ENCODE assay signal across 13 cellular contexts in the genomic region with DNA sequence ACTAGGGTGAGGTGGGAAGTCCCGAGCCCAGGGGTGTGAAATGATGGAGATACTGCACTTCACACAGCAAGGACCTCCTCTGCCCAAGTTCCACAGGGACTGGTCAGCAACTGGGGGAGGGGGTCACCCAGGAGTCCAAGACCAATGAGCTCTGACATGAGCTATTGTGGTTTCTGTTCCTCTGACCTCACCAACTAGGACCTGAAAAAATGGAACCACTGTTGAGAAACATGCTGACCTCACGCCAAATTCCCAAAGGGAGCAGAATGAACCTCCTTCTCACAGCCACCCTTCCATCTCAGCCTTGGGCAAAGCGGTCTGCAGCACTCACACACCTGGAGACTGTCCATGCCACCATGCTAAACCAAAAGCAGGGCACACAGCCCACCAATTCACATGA.
A peak's percentile ranks its signal among the peaks of the same experiment; 100 is the strongest.
DNase-seq lines count a peak whose midpoint lies in the region; ATAC-seq and TF ChIP-seq lines count a peak whose summit lies in the region.
"Had no signal": no experiment of that assay in that cellular context is flagged by ENCODE, and none has a peak within 500 bp of the region (broad histone marks: within the 10 kb centered on the region; RNA-seq: fewer than 3 reads in every experiment).

No MANE protein-coding gene starts in this region.

- peak overlapping the region; percentile 57; the same call in 1 of the 2 replicates for H2BK20ac ChIP-seq in IMR-90 (ENCODE audit: low read depth, low read length)

- no peak overlapping the region; the same call in 1 of the 2 replicates for H3K18ac ChIP-seq in IMR-90 (ENCODE audit: low read depth, low read length)

- H3K9me1 ChIP-seq in IMR-90 (ENCODE audit: insufficient read depth, low read length): peaks cover 36% of the 10 kb centered on the region

- dilution Hi-C loops in IMR-90 (cut with HindIII; ENCODE audit: low sequenced_read_pairs, unreplicated experiment): no loop called here

- H3K4me1 ChIP-seq in IMR-90 (ENCODE audit: control insufficient read depth, insufficient read depth, low read length): peaks cover 28% of the 10 kb centered on the region

- no peak for TF ChIP-seq CTCF in IMR-90 (conservative IDR thresholded peaks at IDR 0.05; ENCODE audit: low read depth, low read length)
- TF ChIP-seq CTCF in choroid plexus epithelial cell (conservative IDR thresholded peaks at IDR 0.05; ENCODE audit: low read depth, low read length): no peak

- TF ChIP-seq POLR2A in IMR-90 (IDR thresholded peaks at IDR 0.05; ENCODE audit: low read depth, low read length): no peak

- H4K91ac ChIP-seq in IMR-90 (ENCODE audit: insufficient read depth, low read depth, low read length): peak overlapping the region; percentile 41; the same call in 1 of the 2 replicates

- H3K4me1 Mint-ChIP-seq in activated CD4-positive, alpha-beta memory T cell treated with anti-CD3 and anti-CD28 coated beads, Interleukin-2, amount 10 ng/mL, durations not matched to agents 7 days and 5 days: peaks cover 16% of the 10 kb centered on the region

- TF ChIP-seq RAD21 in IMR-90 (IDR thresholded peaks at IDR 0.05; ENCODE audit: low read length): no peak

- CTCF ChIA-PET in IMR-90 (lab: Yijun Ruan, JAX): no interaction called here
- CTCF ChIA-PET in activated CD4-positive, alpha-beta memory T cell treated with anti-CD3 and anti-CD28 coated beads, Interleukin-2, amount 10 ng/mL, durations not matched to agents 7 days and 5 days (lab: Charles Lee): no interaction called here

- H2AFZ ChIP-seq in IMR-90 (replicated peaks; ENCODE audit: low read length, poor library complexity): peak overlapping the region; percentile 69

- H3K56ac ChIP-seq in IMR-90 (ENCODE audit: extremely low read depth, insufficient read depth, low read length): no peak overlapping the region

- H3K9ac ChIP-seq in IMR-90 (ENCODE audit: low read depth, low read length): no peak overlapping the region

- H3K27me3 ChIP-seq in IMR-90 (ENCODE audit: control insufficient read depth, insufficient read depth, low read length): no peaks in the 10 kb centered on the region
- H3K27me3 ChIP-seq: ascending aorta, neutrophil had no signal

- H3K14ac ChIP-seq in IMR-90 (replicated peaks; ENCODE audit: low read depth, low read length): peak overlapping the region; percentile 79; the same call in 1 of the 2 replicates

- H3K4me3 ChIP-seq in IMR-90 (ENCODE audit: insufficient read depth, low read depth, low read length): no peak overlapping the region
- no peak overlapping the region for H3K4me3 ChIP-seq in choroid plexus epithelial cell (ENCODE audit: low read depth, low read length)
- H3K4me3 ChIP-seq: ascending aorta had no signal

- H4K5ac ChIP-seq in IMR-90 (ENCODE audit: low read depth, low read length): no peak overlapping the region

- peak overlapping the region; percentile 86 for H3K4ac ChIP-seq in IMR-90 (ENCODE audit: low read depth, low read length)

- no peak overlapping the region for H3K27ac ChIP-seq in IMR-90 (ENCODE audit: insufficient read depth, low read length)
- H3K27ac ChIP-seq: ascending aorta, neutrophil had no signal

- H3K27ac Mint-ChIP-seq in activated CD4-positive, alpha-beta memory T cell treated with anti-CD3 and anti-CD28 coated beads, Interleukin-2, amount 10 ng/mL, durations not matched to agents 7 days and 5 days: no peak overlapping the region

- peak overlapping the region; percentile 79; the same call in 2 of the 3 replicates for H2BK15ac ChIP-seq in IMR-90 (ENCODE audit: low read depth, low read length)

- in situ Hi-C loops in IMR-90 (cut with MboI; ENCODE audit: low sequenced_read_pairs): no loop called here

- 0 out of 2 replicates have a peak, but pooled peaks cover 2% of the 10 kb centered on the region for H4K20me1 ChIP-seq in IMR-90 (ENCODE audit: insufficient read depth, low read length)

- DNase-seq in AG08396 (ENCODE audit: low spot score) (peak; percentile 62), IMR-90 (peak; percentile 95), choroid plexus epithelial cell (ENCODE audit: low read depth) (peak; percentile 70), non-pigmented ciliary epithelial cell (ENCODE audit: low read depth) (peak; percentile 63), mucosa of gallbladder (ENCODE audit: low spot score) (no peak), NCI-H526 treated with DMSO at 0.1 percent for 48 hours (lab: John Stamatoyannopoulos, UW) (no peak)
- DNase-seq in activated CD4-positive, alpha-beta memory T cell treated with anti-CD3 and anti-CD28 coated beads, Interleukin-2, amount 10 ng/mL, durations not matched to agents 7 days and 5 days: no peak
- DNase-seq: activated T-cell treated with anti-CD3 and anti-CD28 coated beads, Interleukin-2, amount 50 U/mL, for 48 hours; C1 segment of cervical spinal cord had no signal

- H3K9me3 ChIP-seq in IMR-90 (ENCODE audit: control insufficient read depth, insufficient read depth, low read length): no peaks in the 10 kb centered on the region
- H3K9me3 ChIP-seq: ascending aorta, neutrophil had no signal

- peak; percentile 52 for ATAC-seq in IMR-90 (ENCODE audit: low read depth)
- ATAC-seq in GM18870 (IDR thresholded peaks at IDR 0.05; ENCODE audit: unreplicated experiment): no peak
- ATAC-seq: SK-N-SH treated with all-trans-retinoic acid at 6 μM for 48 hours had no signal

- peak overlapping the region; percentile 84; the same call in 1 of the 2 replicates for H2BK120ac ChIP-seq in IMR-90 (ENCODE audit: low read depth, low read length)

- H2BK5ac ChIP-seq in IMR-90 (ENCODE audit: low read depth, low read length, poor library complexity, severe bottlenecking): peak overlapping the region; percentile 65

- BruUV-seq in IMR-90 (replicated peaks; lab: Mats Ljungman, UMichigan): no TSS peak

- H3K23ac ChIP-seq in IMR-90 (ENCODE audit: low read depth, low read length): no peak overlapping the region

- peaks cover 9% of the 10 kb centered on the region; the same call in 1 of the 2 replicates for H3K36me3 ChIP-seq in IMR-90 (ENCODE audit: control insufficient read depth, insufficient read depth, low read length)
- H3K36me3 ChIP-seq: ascending aorta, neutrophil had no signal

- peaks cover 27% of the 10 kb centered on the region for H3K36me3 Mint-ChIP-seq in activated CD4-positive, alpha-beta memory T cell treated with anti-CD3 and anti-CD28 coated beads, Interleukin-2, amount 10 ng/mL, durations not matched to agents 7 days and 5 days (ENCODE audit: low read depth)

- no peak overlapping the region for H3K4me2 ChIP-seq in IMR-90 (ENCODE audit: low read depth, low read length)

- WGBS in IMR-90 (ENCODE audit: extremely low coverage in 2 of 2, insufficient read length in 1 of 2), 2 experiments: 40% methylated on average over 1 of the region's 3 CpGs; no CpG with 5 or more reads in 1 of the 2 experiments

- no peaks in the 10 kb centered on the region for H3K27me3 Mint-ChIP-seq in activated CD4-positive, alpha-beta memory T cell treated with anti-CD3 and anti-CD28 coated beads, Interleukin-2, amount 10 ng/mL, durations not matched to agents 7 days and 5 days

- POLR2A ChIA-PET in IMR-90 (lab: Charles Lee; ENCODE audit: unreplicated experiment): no interaction called here
- POLR2A ChIA-PET in activated CD4-positive, alpha-beta memory T cell treated with anti-CD3 and anti-CD28 coated beads, Interleukin-2, amount 10 ng/mL, durations not matched to agents 7 days and 5 days (lab: Charles Lee): interaction anchor here (1.4 kb wide), 1 partner anchor 9 kb away, joined by 3 read pairs; no protein-coding TSS in a partner anchor

- peak overlapping the region; percentile 65 for H2AK9ac ChIP-seq in IMR-90 (replicated peaks; ENCODE audit: low read depth, low read length, poor library complexity)

- intact Hi-C loops in IMR-90 (cut with micrococcal nuclease): no loop called here

- peak overlapping the region in 1 of 2 experiments; percentile 72; a peak in 3 of 4 replicates for H4K8ac ChIP-seq in IMR-90 (ENCODE audit: low read depth in 2 of 2, low read length in 2 of 2)

- H2AK5ac ChIP-seq in IMR-90 (ENCODE audit: low read depth, low read length): peak overlapping the region; percentile 88; the same call in 1 of the 2 replicates

- peaks cover 52 to 79% of the 10 kb centered on the region in 2 experiments for H3K79me1 ChIP-seq in IMR-90 (ENCODE audit: low read depth in 1 of 2, low read length in 2 of 2)

- H3K4me3 Mint-ChIP-seq in activated CD4-positive, alpha-beta memory T cell treated with anti-CD3 and anti-CD28 coated beads, Interleukin-2, amount 10 ng/mL, durations not matched to agents 7 days and 5 days: no peak overlapping the region

- H3K9me3 Mint-ChIP-seq in activated CD4-positive, alpha-beta memory T cell treated with anti-CD3 and anti-CD28 coated beads, Interleukin-2, amount 10 ng/mL, durations not matched to agents 7 days and 5 days: no peaks in the 10 kb centered on the region

TF ChIP-seq in IMR-90, 13 proteins besides CTCF, POLR2A, EP300 and RAD21:
- TF ChIP-seq CEBPB (IDR thresholded peaks at IDR 0.05; ENCODE audit: low read depth, low read length) (peak; percentile 88), BHLHE40 (IDR thresholded peaks at IDR 0.05; ENCODE audit: low read depth, low read length) (0 out of 2 replicates have a peak, but pooled peaks have one; percentile 8), MXI1 (IDR thresholded peaks at IDR 0.05; ENCODE audit: borderline replicate concordance, low read depth, low read length) (no peak), NFE2L2 (IDR thresholded peaks at IDR 0.05; ENCODE audit: low read depth, low read length) (peak; percentile 8; the same call in 1 of the 2 replicates)

Comparison
In these comparisons a context has a peak if more than half of its experiments do, and no peak if none do; other contexts are left out.
1. DNase-seq: peak in AG08396 (single experiment), IMR-90 (single experiment), choroid plexus epithelial cell (single experiment) and non-pigmented ciliary epithelial cell (single experiment); none in mucosa of gallbladder (single experiment), NCI-H526 treated with DMSO at 0.1 percent for 48 hours (single experiment) and activated CD4-positive, alpha-beta memory T cell treated with anti-CD3 and anti-CD28 coated beads, Interleukin-2, amount 10 ng/mL, durations not matched to agents 7 days and 5 days (single experiment).